Comparison of ENCODE assay signal across 1 cellular context in genomic region chr15:84142888-84143337, GRCh38.
TF ChIP-seq lines count a peak whose summit lies in the region.

No MANE protein-coding gene starts in this region.

TF ChIP-seq in HepG2, 621 proteins besides CTCF, POLR2A, EP300 and RAD21 (continued from another document and continues in another):
- peak; percentile 95 for TF ChIP-seq ZNF441 (CRISPR knock-in tag; IDR thresholded peaks at IDR 0.05; ENCODE audit: borderline replicate concordance)
- TF ChIP-seq GATAD1 (CRISPR knock-in tag; IDR thresholded peaks at IDR 0.05), result 0 out of 2 replicates have a peak, but pooled peaks have one; percentile 32
- TF ChIP-seq RNF2 (conservative IDR thresholded peaks at IDR 0.05; ENCODE audit: low read depth), result peak; percentile 46; the same call in 1 of the 2 replicates
- TF ChIP-seq THAP11 (CRISPR knock-in tag; IDR thresholded peaks at IDR 0.05), result 0 out of 2 replicates have a peak, but pooled peaks have one; percentile 16
- TF ChIP-seq TFDP2 (CRISPR knock-in tag; IDR thresholded peaks at IDR 0.05), result 0 out of 2 replicates have a peak, but pooled peaks have one; percentile 35
- TF ChIP-seq YEATS2 (CRISPR knock-in tag; IDR thresholded peaks at IDR 0.05; ENCODE audit: borderline replicate concordance), result no peak
- peak; percentile 30; the same call in 1 of the 2 replicates for TF ChIP-seq ZNF331 (CRISPR knock-in tag; IDR thresholded peaks at IDR 0.05)
- TF ChIP-seq SALL1 (CRISPR knock-in tag; IDR thresholded peaks at IDR 0.05), result no peak
- TF ChIP-seq ARID5B (CRISPR knock-in tag; IDR thresholded peaks at IDR 0.05), result 0 out of 2 replicates have a peak, but pooled peaks have one; percentile 21
- TF ChIP-seq ZNF335 (CRISPR knock-in tag; IDR thresholded peaks at IDR 0.05), result no peak
- TF ChIP-seq EED (CRISPR knock-in tag; IDR thresholded peaks at IDR 0.05), result no peak
- TF ChIP-seq NFIC (IDR thresholded peaks at IDR 0.05; ENCODE audit: low read length), result no peak
- peak; percentile 23; the same call in 1 of the 2 replicates for TF ChIP-seq CBX5 (CRISPR knock-in tag; IDR thresholded peaks at IDR 0.05; ENCODE audit: borderline replicate concordance)
- no peak for TF ChIP-seq PHF20 (CRISPR knock-in tag; IDR thresholded peaks at IDR 0.05)
- no peak for TF ChIP-seq CHD4 (IDR thresholded peaks at IDR 0.05; ENCODE audit: borderline replicate concordance, low read length)
- no peak for TF ChIP-seq ZNF142 (CRISPR knock-in tag; IDR thresholded peaks at IDR 0.05)
- no peak for TF ChIP-seq MIER3 (CRISPR knock-in tag; IDR thresholded peaks at IDR 0.05; ENCODE audit: borderline replicate concordance)
- TF ChIP-seq ZNF574 (CRISPR knock-in tag; IDR thresholded peaks at IDR 0.05), result 0 out of 2 replicates have a peak, but pooled peaks have one; percentile 34
- TF ChIP-seq ZNF333 (CRISPR knock-in tag; IDR thresholded peaks at IDR 0.05; ENCODE audit: borderline replicate concordance), result no peak
- TF ChIP-seq ARID4A (CRISPR knock-in tag; IDR thresholded peaks at IDR 0.05; ENCODE audit: borderline replicate concordance), result peak; percentile 31; the same call in 1 of the 2 replicates
- TF ChIP-seq HMGXB4 (CRISPR knock-in tag; IDR thresholded peaks at IDR 0.05; ENCODE audit: borderline replicate concordance in 1 of 2, low read depth in 1 of 2), result peak in 1 of 2 experiments; percentile 62; a peak in 1 of 4 replicates
- no peak for TF ChIP-seq ZNF749 (CRISPR knock-in tag; IDR thresholded peaks at IDR 0.05; ENCODE audit: borderline replicate concordance)
- TF ChIP-seq ZNF780A (CRISPR knock-in tag; IDR thresholded peaks at IDR 0.05), result peak; percentile 86; the same call in 1 of the 2 replicates
- 0 out of 2 replicates have a peak, but pooled peaks have one; percentile 19 for TF ChIP-seq ZNF788 (CRISPR knock-in tag; IDR thresholded peaks at IDR 0.05; ENCODE audit: borderline replicate concordance)
- no peak for TF ChIP-seq ZSCAN25 (CRISPR knock-in tag; IDR thresholded peaks at IDR 0.05)
- TF ChIP-seq TFE3 (CRISPR knock-in tag; IDR thresholded peaks at IDR 0.05), result 0 out of 2 replicates have a peak, but pooled peaks have one; percentile 30
- TF ChIP-seq TP53 (CRISPR knock-in tag; conservative IDR thresholded peaks at IDR 0.05), result no peak
- TF ChIP-seq KDM6A (CRISPR knock-in tag; IDR thresholded peaks at IDR 0.05; ENCODE audit: low read depth), result no peak
- peak; percentile 79 for TF ChIP-seq STAG1 (CRISPR knock-in tag; IDR thresholded peaks at IDR 0.05)
- no peak for TF ChIP-seq ZNF337 (CRISPR knock-in tag; IDR thresholded peaks at IDR 0.05; ENCODE audit: borderline replicate concordance, low read depth)
- TF ChIP-seq SMC3 (IDR thresholded peaks at IDR 0.05; ENCODE audit: low read length), result peak; percentile 64
- TF ChIP-seq MYNN (CRISPR knock-in tag; IDR thresholded peaks at IDR 0.05; ENCODE audit: low read depth), result no peak
- TF ChIP-seq DBP (CRISPR knock-in tag; IDR thresholded peaks at IDR 0.05; ENCODE audit: not compliant biosample characterization), result no peak
- no peak for TF ChIP-seq ZNF713 (CRISPR knock-in tag; IDR thresholded peaks at IDR 0.05)
